Comparison of ENCODE assay signal across 7 cellular contexts in genomic region chr1:238279694-238280380, GRCh38.
"Had no signal": no experiment of that assay in that cellular context is flagged by ENCODE, and none has a peak within 500 bp of the region (broad histone marks: within the 10 kb centered on the region; RNA-seq: fewer than 3 reads in every experiment).

No MANE protein-coding gene starts in this region.

- FAIRE-seq: H1, H54, HTR-8/SVneo had no signal

- H3K4me3 Mint-ChIP-seq: GM23338, H9 had no signal

- ATAC-seq: GM23338 had no signal

- DNase-seq: H9, HCEC 1CT, IMR-90 had no signal

- H3K4me3 ChIP-seq: GM23338 had no signal

- H3K4me1 Mint-ChIP-seq: GM23338, H9 had no signal

- H3K27ac Mint-ChIP-seq: GM23338, H9 had no signal
